13 cellular contexts compared by ENCODE assay signal in the genomic region with DNA sequence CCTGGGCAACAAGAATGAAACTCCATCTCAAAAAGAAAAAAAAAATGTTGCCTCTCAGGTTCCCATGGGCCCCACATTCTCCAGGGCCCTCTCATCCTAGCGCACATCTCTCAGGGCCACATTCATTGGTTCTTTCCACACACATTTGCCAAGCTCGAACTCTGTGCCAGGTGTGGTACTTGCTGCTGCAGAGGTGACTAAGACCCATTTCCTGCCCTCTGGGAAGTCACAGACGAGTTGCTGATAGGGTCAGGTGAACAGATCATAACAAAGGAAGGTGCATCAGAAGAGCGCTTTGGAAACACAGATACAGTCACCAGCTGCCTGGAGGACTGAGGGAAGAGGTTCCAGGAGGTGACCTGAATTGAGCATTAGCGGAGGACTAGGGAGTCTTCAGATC. TPM values are rescaled to one million over a fixed set of nuclear protein-coding genes. Genes with fewer than 3 reads are reported as not detected.
DNase-seq lines count a peak whose midpoint lies in the region; ATAC-seq lines count a peak whose summit lies in the region.
"Had no signal": no experiment of that assay in that cellular context is flagged by ENCODE, and none has a peak within 500 bp of the region (broad histone marks: within the 10 kb centered on the region; RNA-seq: fewer than 3 reads in every experiment).

No MANE protein-coding gene starts in this region.

- ATAC-seq in activated CD4-positive, CD25-positive, alpha-beta regulatory T cell treated with anti-CD3 and anti-CD28 coated beads, Interleukin-2, amount 50 U/mL, for 24 hours, result peak; percentile 68 to 73
- ATAC-seq in esophagus mucosa (peak; percentile 68), HG02571 (IDR thresholded peaks at IDR 0.05; ENCODE audit: unreplicated experiment) (no peak)

- DNase-seq in activated CD4-positive, CD25-positive, alpha-beta regulatory T cell treated with anti-CD3 and anti-CD28 coated beads, Interleukin-2, amount 50 U/mL, for 72 hours, result no peak
- peak; percentile 44 for DNase-seq in COLO668 (lab: John Stamatoyannopoulos, UW; ENCODE audit: unreplicated experiment)
- peak; percentile 31 for DNase-seq in activated CD4-positive, alpha-beta T cell treated with anti-CD3 and anti-CD28 coated beads for 48 hours
- DNase-seq in Kasumi-1 (lab: John Stamatoyannopoulos, UW), result no peak
- DNase-seq in occipital lobe (lab: John Stamatoyannopoulos, UW), result no peak
- DNase-seq: ACHN, WERI-Rb-1 had no signal

RNA-seq across cellular contexts. Expression of gene GSDMA, which starts 1.0 kb away (rescaled TPM):
- 1.9 TPM for total RNA-seq in esophagus mucosa
- total RNA-seq in occipital lobe, result not detected
- total RNA-seq: SK-MEL-5 had no signal

RNA-seq across cellular contexts. Expression of gene PSMD3, which starts 16.8 kb away (rescaled TPM):
- 80.2 TPM for total RNA-seq in esophagus mucosa
- total RNA-seq in occipital lobe, result 69.1 TPM

RNA-seq across cellular contexts. Expression of gene LRRC3C, which starts 36.3 kb away (rescaled TPM):
- total RNA-seq in esophagus mucosa (not detected), occipital lobe (not detected)
- total RNA-seq: lung, SK-MEL-5, ureter had no signal

RNA-seq across cellular contexts. Expression of gene ORMDL3, which starts 36.4 kb away (rescaled TPM):
- total RNA-seq in esophagus mucosa (18.5 TPM), occipital lobe (51.2 TPM)

RNA-seq across cellular contexts. Expression of gene GSDMB, which starts 45.4 kb away (rescaled TPM):
- total RNA-seq in esophagus mucosa (1.6 TPM), occipital lobe (7.6 TPM)

Comparison
In these comparisons a context has a peak if more than half of its experiments do, and no peak if none do; other contexts are left out.
1. DNase-seq: peak in COLO668 (single experiment) and activated CD4-positive, alpha-beta T cell treated with anti-CD3 and anti-CD28 coated beads for 48 hours (single experiment); none in activated CD4-positive, CD25-positive, alpha-beta regulatory T cell treated with anti-CD3 and anti-CD28 coated beads, Interleukin-2, amount 50 U/mL, for 72 hours (single experiment), Kasumi-1 (0 of 2) and occipital lobe (single experiment).